In the genomic region with DNA sequence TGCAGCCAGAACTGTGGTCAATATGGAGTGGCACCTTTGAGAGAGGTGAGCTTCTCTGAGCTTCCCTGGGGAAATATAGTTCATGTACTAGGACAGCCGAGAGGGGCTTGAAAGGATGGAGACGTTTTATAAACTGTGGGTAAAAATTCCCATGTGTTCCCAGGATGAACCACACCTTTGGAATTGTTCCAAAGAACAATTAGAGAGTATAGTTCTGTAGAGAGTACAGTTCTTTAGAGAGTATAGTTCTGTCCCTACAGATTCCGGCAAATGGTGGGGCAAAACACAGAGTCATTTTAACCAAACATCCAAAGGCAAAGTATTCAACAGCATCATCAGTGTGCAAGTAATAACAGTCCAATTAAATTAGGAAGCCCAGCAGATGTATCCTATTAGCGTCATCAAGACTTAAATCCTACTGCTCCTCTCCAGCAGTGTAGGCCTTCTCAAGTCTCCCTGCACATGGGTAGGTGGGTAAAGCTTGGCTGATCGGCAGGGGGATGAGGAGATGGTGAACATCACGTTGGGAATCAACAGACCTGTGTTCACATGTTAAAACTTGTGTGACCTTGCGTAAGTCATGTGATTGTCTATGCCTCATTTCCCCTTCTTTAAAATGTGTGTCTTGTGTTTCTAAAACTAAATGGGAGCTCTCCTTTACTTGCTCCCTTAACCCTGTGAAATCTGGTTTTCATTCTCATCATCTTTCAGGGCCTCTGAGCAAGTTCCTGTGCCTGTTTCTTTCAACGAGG, we compare ENCODE assay signal across 1 cellular context.
TF ChIP-seq lines count a peak whose summit lies in the region.

No MANE protein-coding gene starts in this region.

TF ChIP-seq in H1, 55 proteins besides CTCF, POLR2A, EP300 and RAD21:
- TF ChIP-seq BCL11A (IDR thresholded peaks at IDR 0.05; ENCODE audit: low read depth in 2 of 2, low read length in 2 of 2) (no peak), POU5F1 (IDR thresholded peaks at IDR 0.05; ENCODE audit: low read depth, low read length) (no peak)
